ENCODE assay signal across 18 cellular contexts in the genomic region with DNA sequence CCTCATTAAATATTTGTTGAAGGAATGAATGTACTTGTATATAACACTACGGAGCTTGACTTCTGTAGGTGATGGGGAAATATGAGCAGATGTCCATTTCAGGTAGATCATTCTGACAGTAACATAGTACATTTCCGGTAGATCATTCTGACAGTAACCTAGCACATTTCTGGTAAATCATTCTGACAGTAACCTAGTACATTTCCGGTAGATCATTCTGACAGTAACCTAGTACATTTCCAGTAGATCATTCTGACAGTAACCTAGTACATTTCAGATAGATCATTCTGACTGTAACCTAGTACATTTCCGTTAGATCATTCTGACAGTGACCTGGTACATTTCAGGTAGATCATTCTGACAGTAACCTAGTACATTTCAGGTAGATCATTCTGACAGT. TPM values are rescaled to one million over a fixed set of nuclear protein-coding genes. Genes with fewer than 3 reads are reported as not detected.
DNase-seq lines count a peak whose midpoint lies in the region; ATAC-seq, FAIRE-seq and TF ChIP-seq lines count a peak whose summit lies in the region.
"Had no signal": no experiment of that assay in that cellular context is flagged by ENCODE, and none has a peak within 500 bp of the region (broad histone marks: within the 10 kb centered on the region; RNA-seq: fewer than 3 reads in every experiment).

No MANE protein-coding gene starts in this region.

- intact Hi-C loops in CD4-positive, alpha-beta T cell (cut with DNase I, micrococcal nuclease) = loop anchor here (5.0 to 10.0 kb wide), 4 partner anchors 44 to 297 kb away; partner anchors contain the start of genes KPNA3 (in 1 of the 2) and RCBTB1 (in 1 of the 2)

- no peaks in the 10 kb centered on the region for H3K27me3 ChIP-seq in CD4-positive, alpha-beta T cell (ENCODE audit: control insufficient read depth, insufficient read depth, low read length)

- H3K9me3 ChIP-seq in CD4-positive, alpha-beta T cell (ENCODE audit: control insufficient read depth, low read length) = no peaks in the 10 kb centered on the region
- H3K9me3 ChIP-seq: psoas muscle had no signal

- no peaks in the 10 kb centered on the region for H3K9me3 Mint-ChIP-seq in CD4-positive, alpha-beta T cell
- peaks cover 9% of the 10 kb centered on the region for H3K9me3 Mint-ChIP-seq in activated T-helper 17 cell treated with anti-CD3 and anti-CD28 coated beads, Interleukin-2, amount 50 U/mL, for 72 hours

- peak overlapping the region; percentile 82 for H3K27ac ChIP-seq in CD4-positive, alpha-beta T cell (ENCODE audit: low read depth, low read length)
- H3K27ac ChIP-seq: psoas muscle had no signal

- CTCF ChIA-PET in CD4-positive, alpha-beta T cell (lab: Charles Lee) = no interaction called here

- no peak for DNase-seq in CD4-positive, alpha-beta T cell
- DNase-seq in GM12892 (ENCODE audit: insufficient read length) = no peak
- DNase-seq in left kidney (ENCODE audit: low read depth, low spot score) = peak; percentile 28
- no peak for DNase-seq in HPDE6-E6E7 (ENCODE audit: extremely low spot score)
- no peak for DNase-seq in islet precursor cell
- no peak for DNase-seq in NCI-H345 (lab: John Stamatoyannopoulos, UW)
- DNase-seq: activated CD4-positive, CD25-positive, alpha-beta regulatory T cell; aorta; GF-D8; head of caudate nucleus; Kasumi-1; naive B cell; NCI-H1417; NCI-H524 treated with DMSO at 0.1 percent for 48 hours; psoas muscle; Right ventricle myocardium superior had no signal

- FAIRE-seq in GM12892 (lab: Jason Lieb, UNC) = peak; percentile 79

- H3K4me3 Mint-ChIP-seq in CD4-positive, alpha-beta T cell = peak overlapping the region; percentile 2
- H3K4me3 Mint-ChIP-seq in activated T-helper 17 cell treated with anti-CD3 and anti-CD28 coated beads, Interleukin-2, amount 50 U/mL, for 72 hours = peak overlapping the region; percentile 93

- H3K27ac Mint-ChIP-seq in CD4-positive, alpha-beta T cell = peak overlapping the region; percentile 95
- peak overlapping the region; percentile 93 for H3K27ac Mint-ChIP-seq in activated T-helper 17 cell treated with anti-CD3 and anti-CD28 coated beads, Interleukin-2, amount 50 U/mL, for 72 hours

- POLR2A ChIA-PET in CD4-positive, alpha-beta T cell (lab: Charles Lee) = interaction anchor here (1.0 kb wide), 1 partner anchor 54 kb away, joined by 3 read pairs; the partner anchor contains the start of gene SETDB2

- ATAC-seq in CD4-positive, alpha-beta T cell (ENCODE audit: poor library complexity) = no peak
- ATAC-seq in activated T-helper 17 cell treated with anti-CD3 and anti-CD28 coated beads, Interleukin-2, amount 50 U/mL, for 72 hours (replicated peaks) = no peak
- ATAC-seq in GM18909 (IDR thresholded peaks at IDR 0.05; ENCODE audit: poor library complexity, unreplicated experiment) = no peak
- ATAC-seq: psoas muscle had no signal

- no peak for TF ChIP-seq CTCF in CD4-positive, alpha-beta T cell (IDR thresholded peaks at IDR 0.05)

- peaks cover 71% of the 10 kb centered on the region for H3K4me1 Mint-ChIP-seq in CD4-positive, alpha-beta T cell (ENCODE audit: low read depth)
- peaks cover 44% of the 10 kb centered on the region for H3K4me1 Mint-ChIP-seq in activated T-helper 17 cell treated with anti-CD3 and anti-CD28 coated beads, Interleukin-2, amount 50 U/mL, for 72 hours

- H3K36me3 Mint-ChIP-seq in CD4-positive, alpha-beta T cell (ENCODE audit: low read depth) = peaks cover 61% of the 10 kb centered on the region
- H3K36me3 Mint-ChIP-seq in activated T-helper 17 cell treated with anti-CD3 and anti-CD28 coated beads, Interleukin-2, amount 50 U/mL, for 72 hours (ENCODE audit: low read depth) = peaks cover 65% of the 10 kb centered on the region

- no peak for TF ChIP-seq POLR2A in GM12892 (IDR thresholded peaks at IDR 0.05; ENCODE audit: low read depth, low read length)

- H3K27me3 Mint-ChIP-seq in CD4-positive, alpha-beta T cell = no peaks in the 10 kb centered on the region
- no peaks in the 10 kb centered on the region for H3K27me3 Mint-ChIP-seq in activated T-helper 17 cell treated with anti-CD3 and anti-CD28 coated beads, Interleukin-2, amount 50 U/mL, for 72 hours
- H3K27me3 Mint-ChIP-seq: naive B cell had no signal

RNA-seq across cellular contexts. Expression of gene PHF11, which starts 2.5 kb away (rescaled TPM):
- total RNA-seq in CD4-positive, alpha-beta T cell = 100 to 1,000 TPM; 105 TPM
- polyA plus RNA-seq in GM12892 (2012; ENCODE audit: missing spikeins) = 46.5 TPM
- total RNA-seq in activated T-helper 17 cell treated with anti-CD3 and anti-CD28 coated beads, Interleukin-2, amount 50 U/mL, for 72 hours = 10 to 100 TPM; 64.5 to 94.8 TPM

RNA-seq across cellular contexts. Expression of gene SETDB2, which starts 54.1 kb away (rescaled TPM):
- total RNA-seq in CD4-positive, alpha-beta T cell = 10 to 100 TPM; 10.8 to 11.5 TPM
- 7.3 TPM for polyA plus RNA-seq in GM12892 (2012; ENCODE audit: missing spikeins)
- total RNA-seq in activated T-helper 17 cell treated with anti-CD3 and anti-CD28 coated beads, Interleukin-2, amount 50 U/mL, for 72 hours = 10 to 100 TPM; 14.1 to 16.3 TPM

RNA-seq across cellular contexts. Expression of gene CAB39L, which starts 54.3 kb away (rescaled TPM):
- 1 to 10 TPM; 1.9 to 2.5 TPM for total RNA-seq in CD4-positive, alpha-beta T cell
- 2.7 TPM for polyA plus RNA-seq in GM12892 (2012; ENCODE audit: missing spikeins)
- total RNA-seq in activated T-helper 17 cell treated with anti-CD3 and anti-CD28 coated beads, Interleukin-2, amount 50 U/mL, for 72 hours = 10 to 100 TPM in 1 of 2 donors, 1 to 10 TPM in 1; 5.1 to 13.8 TPM
